ENCODE assay signal across 34 cellular contexts in the genomic region with DNA sequence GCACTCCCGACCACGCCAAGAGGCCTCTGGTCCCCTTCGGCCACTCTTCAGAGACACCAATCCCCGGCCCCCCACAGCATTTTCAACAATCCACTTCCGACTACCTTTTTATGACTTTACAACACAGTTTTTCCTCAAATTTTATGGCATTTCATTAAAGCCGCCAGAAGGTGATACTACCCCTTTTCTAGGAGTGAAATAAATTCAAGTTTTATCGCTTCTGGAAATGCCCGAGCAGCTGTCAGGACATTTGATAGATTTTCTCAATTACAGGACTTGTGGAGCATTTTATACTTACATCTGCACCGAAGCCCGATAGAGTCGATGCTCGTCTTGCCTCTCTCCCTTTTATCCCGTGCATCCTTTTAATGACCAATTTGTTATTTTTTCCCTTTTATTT.
"Had no signal": no experiment of that assay in that cellular context is flagged by ENCODE, and none has a peak within 500 bp of the region (broad histone marks: within the 10 kb centered on the region; RNA-seq: fewer than 3 reads in every experiment).

No MANE protein-coding gene starts in this region.

- H3K36me3 Mint-ChIP-seq: activated CD4-positive, alpha-beta memory T cell treated with anti-CD3 and anti-CD28 coated beads for 36 hours; activated naive CD4-positive, alpha-beta T cell treated with anti-CD3 and anti-CD28 coated beads, Interleukin-2, amount 10 ng/mL, durations not matched to agents 7 days and 5 days; activated naive CD4-positive, alpha-beta T cell treated with anti-CD3 and anti-CD28 coated beads, Interleukin-2, amount 50 U/mL, for 72 hours had no signal

- H3K36me3 ChIP-seq: adrenal gland, brain microvascular endothelial cell, breast epithelium had no signal

- H3K9me3 Mint-ChIP-seq: activated B cell treated with CpG ODN at 0.5 μM for 24 hours; activated CD4-positive, alpha-beta memory T cell treated with anti-CD3 and anti-CD28 coated beads for 36 hours; activated T-cell treated with anti-CD3 and anti-CD28 coated beads, Interleukin-2, amount 50 U/mL, for 4 hours; activated T-helper 17 cell treated with anti-CD3 and anti-CD28 coated beads, Interleukin-2, amount 50 U/mL, for 72 hours had no signal

- H3K4me1 ChIP-seq: adrenal gland, body of pancreas, breast epithelium had no signal

- H3K9me3 ChIP-seq: adrenal gland, body of pancreas, breast epithelium had no signal

- H3K4me3 Mint-ChIP-seq: activated B cell treated with CpG ODN at 0.5 μM for 24 hours; activated CD4-positive, alpha-beta memory T cell treated with anti-CD3 and anti-CD28 coated beads for 36 hours; activated CD4-positive, alpha-beta T cell treated with anti-CD3 and anti-CD28 coated beads, Interleukin-2, amount 10 ng/mL, durations not matched to agents 24 days and 14 days; activated CD8-positive, alpha-beta T cell treated with anti-CD3 and anti-CD28 coated beads for 36 hours; activated naive CD4-positive, alpha-beta T cell treated with anti-CD3 and anti-CD28 coated beads, Interleukin-2, amount 10 ng/mL, durations not matched to agents 7 days and 5 days; activated naive CD8-positive, alpha-beta T cell treated with anti-CD3 and anti-CD28 coated beads for 36 hours; activated T-cell treated with anti-CD3 and anti-CD28 coated beads, Interleukin-2, amount 50 U/mL, for 4 hours; activated T-cell treated with anti-CD3 and anti-CD28 coated beads, Interleukin-2, amount 50 U/mL, for 72 hours; activated T-helper 1 cell treated with anti-CD3 and anti-CD28 coated beads, Interleukin-12 subunit alpha, Interleukin-12 subunit beta, Interleukin-2, Interleukin-4 antibody, amounts not matched to agents 30 ng/mL and 10 ng/mL and 1 ng/mL, durations not matched to agents 14 hours and 24 hours and 36 hours; activated T-helper 17 cell treated with anti-CD3 and anti-CD28 coated beads, Interleukin-2, amount 50 U/mL, for 72 hours; T-helper 1 cell treated with Interleukin-12 subunit alpha and Interleukin-12 subunit beta and Interleukin-4 antibody, amounts not matched to agents 30 μg/mL and 1 μg/mL, for 36 hours; T-helper 2 cell treated with Interferon-gamma antibody and Interleukin-4, amounts not matched to agents 5 μg/mL and 100 μg/mL, for 36 hours had no signal

- H3K27ac ChIP-seq: adrenal gland, body of pancreas, brain microvascular endothelial cell, breast epithelium, VCaP had no signal

- H3K27me3 ChIP-seq: adrenal gland, body of pancreas, brain microvascular endothelial cell, breast epithelium had no signal

- H3K4me3 ChIP-seq: adrenal gland, body of pancreas, breast epithelium had no signal

- DNase-seq: activated B cell treated with CpG ODN at 0.5 μM for 24 hours; activated CD4-positive, alpha-beta memory T cell treated with anti-CD3 and anti-CD28 coated beads for 36 hours; activated CD4-positive, alpha-beta T cell treated with anti-CD3 and anti-CD28 coated beads for 4 hours; activated CD4-positive, alpha-beta T cell treated with anti-CD3 and anti-CD28 coated beads, Interleukin-2, amount 10 ng/mL, durations not matched to agents 24 days and 14 days; activated CD4-positive, alpha-beta T cell treated with anti-CD3 and anti-CD28 coated beads, Interleukin-2, amount 50 U/mL, for 1 hour; activated CD4-positive, alpha-beta T cell treated with anti-CD3 and anti-CD28 coated beads, Interleukin-2, amount 50 U/mL, for 4 hours; activated CD4-positive, CD25-positive, alpha-beta regulatory T cell treated with anti-CD3 and anti-CD28 coated beads, Interleukin-2, amount 50 U/mL, for 72 hours; activated CD8-positive, alpha-beta memory T cell treated with anti-CD3 and anti-CD28 coated beads, Interleukin-2, amount 50 U/mL, for 4 hours; activated CD8-positive, alpha-beta T cell treated with anti-CD3 and anti-CD28 coated beads for 36 hours; activated effector memory CD4-positive, alpha-beta T cell treated with anti-CD3 and anti-CD28 coated beads, Interleukin-2, amount 50 U/mL, for 16 hours; activated gamma-delta T cell treated with Interleukin-2 at 50 U/mL for 16 hours; activated naive CD4-positive, alpha-beta T cell; activated naive CD4-positive, alpha-beta T cell treated with anti-CD3 and anti-CD28 coated beads, Interleukin-2, amount 10 ng/mL, durations not matched to agents 7 days and 5 days; activated naive CD8-positive, alpha-beta T cell treated with anti-CD3 and anti-CD28 coated beads for 36 hours; activated T-cell treated with anti-CD3 and anti-CD28 coated beads for 4 hours; activated T-cell treated with anti-CD3 and anti-CD28 coated beads, Interleukin-2, amount 50 U/mL, for 1 hour; activated T-cell treated with anti-CD3 and anti-CD28 coated beads, Interleukin-2, amount 50 U/mL, for 4 hours; activated T-cell treated with anti-CD3 and anti-CD28 coated beads, Interleukin-2, amount 50 U/mL, for 72 hours; adrenal gland; amniotic stem cell; aorta; body of pancreas; brain microvascular endothelial cell; central memory CD4-positive, alpha-beta T cell; T-helper 1 cell; T-helper 2 cell; T-helper 9 cell had no signal

- H3K27ac Mint-ChIP-seq: activated B cell treated with CpG ODN at 0.5 μM for 24 hours; activated CD4-positive, alpha-beta memory T cell treated with anti-CD3 and anti-CD28 coated beads for 36 hours; activated CD4-positive, alpha-beta T cell treated with anti-CD3 and anti-CD28 coated beads, Interleukin-2, amount 10 ng/mL, durations not matched to agents 24 days and 14 days; activated CD8-positive, alpha-beta T cell treated with anti-CD3 and anti-CD28 coated beads for 36 hours; activated naive CD4-positive, alpha-beta T cell treated with anti-CD3 and anti-CD28 coated beads, Interleukin-2, amount 10 ng/mL, durations not matched to agents 7 days and 5 days; activated naive CD4-positive, alpha-beta T cell treated with anti-CD3 and anti-CD28 coated beads, Interleukin-2, amount 50 U/mL, for 72 hours; activated naive CD8-positive, alpha-beta T cell treated with anti-CD3 and anti-CD28 coated beads for 36 hours; activated T-cell treated with anti-CD3 and anti-CD28 coated beads, Interleukin-2, amount 50 U/mL, for 72 hours; activated T-helper 1 cell treated with anti-CD3 and anti-CD28 coated beads, Interleukin-12 subunit alpha, Interleukin-12 subunit beta, Interleukin-2, Interleukin-4 antibody, amounts not matched to agents 30 ng/mL and 10 ng/mL and 1 ng/mL, durations not matched to agents 14 hours and 24 hours and 36 hours; activated T-helper 17 cell treated with anti-CD3 and anti-CD28 coated beads, Interleukin-2, amount 50 U/mL, for 72 hours; T-helper 1 cell treated with Interleukin-12 subunit alpha and Interleukin-12 subunit beta and Interleukin-4 antibody, amounts not matched to agents 30 μg/mL and 1 μg/mL, for 36 hours; T-helper 2 cell treated with Interferon-gamma antibody and Interleukin-4, amounts not matched to agents 5 μg/mL and 100 μg/mL, for 36 hours had no signal

- ATAC-seq: activated CD8-positive, alpha-beta T cell treated with anti-CD3 and anti-CD28 coated beads for 36 hours; activated naive CD4-positive, alpha-beta T cell treated with anti-CD3 and anti-CD28 coated beads, Interleukin-2, amount 50 U/mL, for 72 hours; activated T-cell treated with anti-CD3 and anti-CD28 coated beads, Interleukin-2, amount 50 U/mL, for 4 hours; activated T-cell treated with anti-CD3 and anti-CD28 coated beads, Interleukin-2, amount 50 U/mL, for 72 hours; activated T-helper 17 cell treated with anti-CD3 and anti-CD28 coated beads, Interleukin-2, amount 50 U/mL, for 72 hours; body of pancreas had no signal
